In genomic region chr4:5808081-5808741, GRCh38 we compare ENCODE assay signal across 18 cellular contexts.
A peak's percentile ranks its signal among the peaks of the same experiment; 100 is the strongest.
DNase-seq lines count a peak whose midpoint lies in the region; ATAC-seq lines count a peak whose summit lies in the region.
"Had no signal": no experiment of that assay in that cellular context is flagged by ENCODE, and none has a peak within 500 bp of the region (broad histone marks: within the 10 kb centered on the region; RNA-seq: fewer than 3 reads in every experiment).

No MANE protein-coding gene starts in this region.

- DNase-seq in COLO668 (lab: John Stamatoyannopoulos, UW; ENCODE audit: unreplicated experiment) (peak; percentile 13), NCI-H1694 treated with DMSO at 0.1 percent for 48 hours (lab: John Stamatoyannopoulos, UW) (peak; percentile 78), SHP77 treated with DMSO at 0.1 percent for 48 hours (lab: John Stamatoyannopoulos, UW) (peak; percentile 52), kidney tubule cell (ENCODE audit: low spot score) (peak; percentile 12), activated gamma-delta T cell (lab: John Stamatoyannopoulos, UW) (no peak)
- DNase-seq: activated CD4-positive, alpha-beta T cell treated with anti-CD3 and anti-CD28 coated beads for 36 hours; activated naive CD8-positive, alpha-beta T cell treated with anti-CD3 and anti-CD28 coated beads, Interleukin-2, amount 10 ng/mL, durations not matched to agents 7 days and 5 days; cerebellar nuclear complex; left cardiac atrium; naive thymus-derived CD4-positive, alpha-beta T cell; NCI-H2081 treated with DMSO at 0.1 percent for 48 hours; stimulated activated CD4-positive, alpha-beta T cell treated with anti-CD3 and anti-CD28 coated beads, Interleukin-1b, Interleukin-23, amount 100 ng/mL, for 48 hours; stimulated activated CD8-positive, alpha-beta memory T cell treated with anti-CD3 and anti-CD28 coated beads, Interleukin-4, amount 100 ng/mL, for 48 hours; T-cell; trophoblast cell had no signal

- ATAC-seq in GM21723 (IDR thresholded peaks at IDR 0.05; ENCODE audit: unreplicated experiment) (no peak), HG03280 (IDR thresholded peaks at IDR 0.05; ENCODE audit: unreplicated experiment) (no peak), GM21360 (IDR thresholded peaks at IDR 0.05; ENCODE audit: unreplicated experiment) (no peak)
- ATAC-seq: activated CD4-positive, alpha-beta T cell treated with anti-CD3 and anti-CD28 coated beads for 36 hours; left cardiac atrium; naive thymus-derived CD4-positive, alpha-beta T cell; T-cell had no signal
